8 cellular contexts compared by ENCODE assay signal in genomic region chr7:137903382-137904169, GRCh38.
DNase-seq lines count a peak whose midpoint lies in the region; ATAC-seq and TF ChIP-seq lines count a peak whose summit lies in the region.

No MANE protein-coding gene starts in this region.

- WGBS in iPS DF 6.9 (ENCODE audit: insufficient coverage, insufficient read length) = no CpG with 5 or more reads among the region's 9 CpGs

- DNase-seq in 8988T (peak; percentile 21), NCI-H1694 treated with DMSO at 0.1 percent for 48 hours (lab: John Stamatoyannopoulos, UW) (peak; percentile 43), T-helper 1 cell (peak in 4 of 5 donors; percentile 33 to 71 (median 50)), astrocyte of the hippocampus (ENCODE audit: low read depth, low spot score) (peak; percentile 82), iPS DF 6.9 (ENCODE audit: low read depth, low spot score) (peak; percentile 72)
- DNase-seq in stimulated activated CD4-positive, alpha-beta T cell treated with anti-CD3 and anti-CD28 coated beads, Interleukin-12 subunit alpha, Interleukin-12 subunit beta, amount 100 ng/mL, for 4 hours = peak; percentile 33

- H3K27ac ChIP-seq in iPS DF 6.9 (ENCODE audit: low read length) = no peak overlapping the region

- no peaks in the 10 kb centered on the region for H3K4me1 ChIP-seq in iPS DF 6.9 (ENCODE audit: control insufficient read depth, insufficient read depth, low read length)

- no peak overlapping the region for H3K4me3 ChIP-seq in iPS DF 6.9 (ENCODE audit: low read length)

- TF ChIP-seq POLR2A in GM18505 (IDR thresholded peaks at IDR 0.05; ENCODE audit: borderline replicate concordance, extremely low read depth, insufficient read depth, insufficient read length) = no peak

- no peaks in the 10 kb centered on the region; the same call in none of the 2 replicates for H3K9me3 ChIP-seq in iPS DF 6.9 (ENCODE audit: control insufficient read depth, insufficient read depth, low read length)

- H3K36me3 ChIP-seq in iPS DF 6.9 (ENCODE audit: control insufficient read depth, insufficient read depth, low read length) = peaks cover 12% of the 10 kb centered on the region; the same call in 1 of the 2 replicates

- peak; percentile 69 for ATAC-seq in GM18505 (IDR thresholded peaks at IDR 0.05; ENCODE audit: unreplicated experiment)
- peak; percentile 78 for ATAC-seq in HG02885 (IDR thresholded peaks at IDR 0.05; ENCODE audit: poor library complexity, unreplicated experiment)

- H3K27me3 ChIP-seq in iPS DF 6.9 (ENCODE audit: control insufficient read depth, insufficient read depth, low read length) = no peaks in the 10 kb centered on the region; the same call in 1 of the 2 replicates

Comparison
In these comparisons a context has a peak if more than half of its experiments do, and no peak if none do; other contexts are left out.
1. DNase-seq: peak in every context shown above with its lines; median percentile 82 in astrocyte of the hippocampus; 72 in iPS DF 6.9; 50 in T-helper 1 cell; 43 in NCI-H1694 treated with DMSO at 0.1 percent for 48 hours; 33 in stimulated activated CD4-positive, alpha-beta T cell treated with anti-CD3 and anti-CD28 coated beads, Interleukin-12 subunit alpha, Interleukin-12 subunit beta, amount 100 ng/mL, for 4 hours; 21 in 8988T.